In genomic region chr10:58153751-58154150, GRCh38 we compare ENCODE assay signal across 37 cellular contexts.
"Had no signal": no experiment of that assay in that cellular context is flagged by ENCODE, and none has a peak within 500 bp of the region (broad histone marks: within the 10 kb centered on the region; RNA-seq: fewer than 3 reads in every experiment).

No MANE protein-coding gene starts in this region.

- H3K4me1 Mint-ChIP-seq: activated B cell treated with CpG ODN at 0.5 μM for 24 hours; activated CD4-positive, alpha-beta T cell treated with anti-CD3 and anti-CD28 coated beads, Interleukin-2, amount 10 ng/mL, durations not matched to agents 24 days and 14 days; activated T-helper 17 cell treated with anti-CD3 and anti-CD28 coated beads, Interleukin-2, amount 50 U/mL, for 72 hours had no signal

- H3K4me3 ChIP-seq: adrenal gland, ascending aorta, body of pancreas, breast epithelium had no signal

- H3K27ac ChIP-seq: adrenal gland, ascending aorta, body of pancreas, brain microvascular endothelial cell, breast epithelium, VCaP had no signal

- DNase-seq: activated B cell treated with CpG ODN at 0.5 μM for 24 hours; activated CD4-positive, alpha-beta memory T cell treated with anti-CD3 and anti-CD28 coated beads for 36 hours; activated CD4-positive, alpha-beta T cell treated with anti-CD3 and anti-CD28 coated beads for 4 hours; activated CD4-positive, alpha-beta T cell treated with anti-CD3 and anti-CD28 coated beads, Interleukin-2, amount 10 ng/mL, durations not matched to agents 24 days and 14 days; activated CD4-positive, alpha-beta T cell treated with anti-CD3 and anti-CD28 coated beads, Interleukin-2, amount 50 U/mL, for 1 hour; activated CD4-positive, alpha-beta T cell treated with anti-CD3 and anti-CD28 coated beads, Interleukin-2, amount 50 U/mL, for 4 hours; activated CD4-positive, CD25-positive, alpha-beta regulatory T cell treated with anti-CD3 and anti-CD28 coated beads, Interleukin-2, amount 50 U/mL, for 72 hours; activated CD8-positive, alpha-beta memory T cell treated with anti-CD3 and anti-CD28 coated beads, Interleukin-2, amount 50 U/mL, for 4 hours; activated CD8-positive, alpha-beta T cell treated with anti-CD3 and anti-CD28 coated beads for 36 hours; activated effector memory CD4-positive, alpha-beta T cell treated with anti-CD3 and anti-CD28 coated beads, Interleukin-2, amount 50 U/mL, for 16 hours; activated gamma-delta T cell treated with Interleukin-2 at 50 U/mL for 16 hours; activated naive CD4-positive, alpha-beta T cell; activated naive CD4-positive, alpha-beta T cell treated with anti-CD3 and anti-CD28 coated beads for 36 hours; activated naive CD4-positive, alpha-beta T cell treated with anti-CD3 and anti-CD28 coated beads, Interleukin-2, amount 50 U/mL, for 16 hours; activated naive CD8-positive, alpha-beta T cell treated with anti-CD3 and anti-CD28 coated beads for 36 hours; activated T-cell treated with anti-CD3 and anti-CD28 coated beads for 4 hours; activated T-cell treated with anti-CD3 and anti-CD28 coated beads, Interleukin-2, amount 50 U/mL, for 1 hour; activated T-cell treated with anti-CD3 and anti-CD28 coated beads, Interleukin-2, amount 50 U/mL, for 4 hours; activated T-cell treated with anti-CD3 and anti-CD28 coated beads, Interleukin-2, amount 50 U/mL, for 72 hours; adrenal gland; amniotic stem cell; body of pancreas; brain microvascular endothelial cell; central memory CD4-positive, alpha-beta T cell; SW 1271; T-helper 1 cell; T-helper 2 cell; T-helper 9 cell had no signal

- FAIRE-seq: TTC549 had no signal

- H3K4me1 ChIP-seq: adrenal gland, ascending aorta, body of pancreas, breast epithelium had no signal

- H3K36me3 Mint-ChIP-seq: activated CD4-positive, alpha-beta memory T cell treated with anti-CD3 and anti-CD28 coated beads for 36 hours; activated naive CD4-positive, alpha-beta T cell treated with anti-CD3 and anti-CD28 coated beads, Interleukin-2, amount 50 U/mL, for 72 hours; activated naive CD8-positive, alpha-beta T cell treated with anti-CD3 and anti-CD28 coated beads for 36 hours had no signal

- ATAC-seq: activated CD8-positive, alpha-beta T cell treated with anti-CD3 and anti-CD28 coated beads for 36 hours; activated naive CD4-positive, alpha-beta T cell treated with anti-CD3 and anti-CD28 coated beads, Interleukin-2, amount 50 U/mL, for 72 hours; activated T-cell treated with anti-CD3 and anti-CD28 coated beads, Interleukin-2, amount 50 U/mL, for 4 hours; activated T-cell treated with anti-CD3 and anti-CD28 coated beads, Interleukin-2, amount 50 U/mL, for 72 hours; activated T-helper 17 cell treated with anti-CD3 and anti-CD28 coated beads, Interleukin-2, amount 50 U/mL, for 72 hours; body of pancreas had no signal

- H3K27ac Mint-ChIP-seq: activated B cell treated with CpG ODN at 0.5 μM for 24 hours; activated CD4-positive, alpha-beta memory T cell treated with anti-CD3 and anti-CD28 coated beads for 36 hours; activated CD4-positive, alpha-beta T cell treated with anti-CD3 and anti-CD28 coated beads, Interleukin-2, amount 10 ng/mL, durations not matched to agents 24 days and 14 days; activated CD8-positive, alpha-beta T cell treated with anti-CD3 and anti-CD28 coated beads for 36 hours; activated naive CD4-positive, alpha-beta T cell treated with anti-CD3 and anti-CD28 coated beads for 36 hours; activated naive CD4-positive, alpha-beta T cell treated with anti-CD3 and anti-CD28 coated beads, Interleukin-2, amount 50 U/mL, for 72 hours; activated naive CD8-positive, alpha-beta T cell treated with anti-CD3 and anti-CD28 coated beads for 36 hours; activated T-cell treated with anti-CD3 and anti-CD28 coated beads, Interleukin-2, amount 50 U/mL, for 72 hours; activated T-helper 1 cell treated with anti-CD3 and anti-CD28 coated beads, Interleukin-12 subunit alpha, Interleukin-12 subunit beta, Interleukin-2, Interleukin-4 antibody, amounts not matched to agents 30 ng/mL and 10 ng/mL and 1 ng/mL, durations not matched to agents 14 hours and 24 hours and 36 hours; activated T-helper 17 cell treated with anti-CD3 and anti-CD28 coated beads, Interleukin-2, amount 50 U/mL, for 72 hours; T-helper 1 cell treated with Interleukin-12 subunit alpha and Interleukin-12 subunit beta and Interleukin-4 antibody, amounts not matched to agents 30 μg/mL and 1 μg/mL, for 36 hours; T-helper 2 cell treated with Interferon-gamma antibody and Interleukin-4, amounts not matched to agents 5 μg/mL and 100 μg/mL, for 36 hours had no signal

- H3K9me3 ChIP-seq: adrenal gland, ascending aorta, body of pancreas, breast epithelium had no signal

- H3K9me3 Mint-ChIP-seq: activated B cell treated with CpG ODN at 0.5 μM for 24 hours; activated CD4-positive, alpha-beta memory T cell treated with anti-CD3 and anti-CD28 coated beads for 36 hours; activated CD4-positive, alpha-beta T cell treated with anti-CD3 and anti-CD28 coated beads, Interleukin-2, amount 10 ng/mL, durations not matched to agents 24 days and 14 days; activated CD8-positive, alpha-beta T cell treated with anti-CD3 and anti-CD28 coated beads for 36 hours; activated naive CD4-positive, alpha-beta T cell treated with anti-CD3 and anti-CD28 coated beads for 36 hours; activated naive CD4-positive, alpha-beta T cell treated with anti-CD3 and anti-CD28 coated beads, Interleukin-2, amount 50 U/mL, for 72 hours; activated naive CD8-positive, alpha-beta T cell treated with anti-CD3 and anti-CD28 coated beads for 36 hours; activated T-cell treated with anti-CD3 and anti-CD28 coated beads, Interleukin-2, amount 50 U/mL, for 4 hours; activated T-cell treated with anti-CD3 and anti-CD28 coated beads, Interleukin-2, amount 50 U/mL, for 72 hours; activated T-helper 1 cell treated with anti-CD3 and anti-CD28 coated beads, Interleukin-12 subunit alpha, Interleukin-12 subunit beta, Interleukin-2, Interleukin-4 antibody, amounts not matched to agents 30 ng/mL and 10 ng/mL and 1 ng/mL, durations not matched to agents 14 hours and 24 hours and 36 hours; activated T-helper 17 cell treated with anti-CD3 and anti-CD28 coated beads, Interleukin-2, amount 50 U/mL, for 72 hours; T-helper 1 cell treated with Interleukin-12 subunit alpha and Interleukin-12 subunit beta and Interleukin-4 antibody, amounts not matched to agents 30 μg/mL and 1 μg/mL, for 36 hours; T-helper 2 cell treated with Interferon-gamma antibody and Interleukin-4, amounts not matched to agents 5 μg/mL and 100 μg/mL, for 36 hours had no signal

- H3K36me3 ChIP-seq: adrenal gland, ascending aorta, brain microvascular endothelial cell, breast epithelium had no signal

- H3K27me3 ChIP-seq: adrenal gland, ascending aorta, body of pancreas, brain microvascular endothelial cell had no signal

- H3K4me3 Mint-ChIP-seq: activated B cell treated with CpG ODN at 0.5 μM for 24 hours; activated CD4-positive, alpha-beta memory T cell treated with anti-CD3 and anti-CD28 coated beads for 36 hours; activated CD4-positive, alpha-beta T cell treated with anti-CD3 and anti-CD28 coated beads, Interleukin-2, amount 10 ng/mL, durations not matched to agents 24 days and 14 days; activated CD8-positive, alpha-beta T cell treated with anti-CD3 and anti-CD28 coated beads for 36 hours; activated naive CD4-positive, alpha-beta T cell treated with anti-CD3 and anti-CD28 coated beads for 36 hours; activated naive CD8-positive, alpha-beta T cell treated with anti-CD3 and anti-CD28 coated beads for 36 hours; activated T-cell treated with anti-CD3 and anti-CD28 coated beads, Interleukin-2, amount 50 U/mL, for 4 hours; activated T-cell treated with anti-CD3 and anti-CD28 coated beads, Interleukin-2, amount 50 U/mL, for 72 hours; activated T-helper 1 cell treated with anti-CD3 and anti-CD28 coated beads, Interleukin-12 subunit alpha, Interleukin-12 subunit beta, Interleukin-2, Interleukin-4 antibody, amounts not matched to agents 30 ng/mL and 10 ng/mL and 1 ng/mL, durations not matched to agents 14 hours and 24 hours and 36 hours; activated T-helper 17 cell treated with anti-CD3 and anti-CD28 coated beads, Interleukin-2, amount 50 U/mL, for 72 hours; T-helper 1 cell treated with Interleukin-12 subunit alpha and Interleukin-12 subunit beta and Interleukin-4 antibody, amounts not matched to agents 30 μg/mL and 1 μg/mL, for 36 hours; T-helper 2 cell treated with Interferon-gamma antibody and Interleukin-4, amounts not matched to agents 5 μg/mL and 100 μg/mL, for 36 hours had no signal
